ENCODE assay signal across 1 cellular context in genomic region chr5:14664270-14665109, GRCh38.
A peak's percentile ranks its signal among the peaks of the same experiment; 100 is the strongest.
TF ChIP-seq lines count a peak whose summit lies in the region.

TSS of gene OTULIN (plus strand) at chr5:14664718. CDS start at chr5:14664826, 108 bp downstream.

TF ChIP-seq in HepG2, 621 proteins besides CTCF, POLR2A, EP300 and RAD21 (continued from another document and continues in another):
- TF ChIP-seq GATA4 (IDR thresholded peaks at IDR 0.05; ENCODE audit: borderline replicate concordance, low read depth) (peak; percentile 72; the same call in 1 of the 2 replicates), MLXIP (CRISPR knock-in tag; IDR thresholded peaks at IDR 0.05; ENCODE audit: borderline replicate concordance) (no peak), ZNF883 (CRISPR knock-in tag; IDR thresholded peaks at IDR 0.05; ENCODE audit: not compliant biosample characterization) (peak; percentile 85), ZBED4 (CRISPR knock-in tag; IDR thresholded peaks at IDR 0.05; ENCODE audit: borderline replicate concordance) (0 out of 2 replicates have a peak, but pooled peaks have one; percentile 47), SAP130 (CRISPR knock-in tag; IDR thresholded peaks at IDR 0.05; ENCODE audit: low read depth) (peak; percentile 85), TGIF2 (CRISPR knock-in tag; IDR thresholded peaks at IDR 0.05) (peak; percentile 88), BRF2 (CRISPR knock-in tag; IDR thresholded peaks at IDR 0.05) (peak; percentile 79), ZBTB20 (CRISPR knock-in tag; IDR thresholded peaks at IDR 0.05; ENCODE audit: borderline replicate concordance, low read depth) (peak; percentile 59; the same call in 1 of the 2 replicates), ZUFSP (CRISPR knock-in tag; IDR thresholded peaks at IDR 0.05; ENCODE audit: borderline replicate concordance) (no peak), ZNF552 (CRISPR knock-in tag; IDR thresholded peaks at IDR 0.05; ENCODE audit: borderline replicate concordance) (peak; percentile 93; the same call in 1 of the 2 replicates), CREM (IDR thresholded peaks at IDR 0.05) (no peak), CREM (CRISPR knock-in tag; IDR thresholded peaks at IDR 0.05) (no peak), ZNF18 (CRISPR knock-in tag; IDR thresholded peaks at IDR 0.05; ENCODE audit: insufficient replicate concordance) (no peak), RERE (CRISPR knock-in tag; IDR thresholded peaks at IDR 0.05; ENCODE audit: low read depth) (no peak), LCORL (IDR thresholded peaks at IDR 0.05) (no peak), LCORL (CRISPR knock-in tag; IDR thresholded peaks at IDR 0.05) (peak; percentile 80), ZNF766 (CRISPR knock-in tag; IDR thresholded peaks at IDR 0.05; ENCODE audit: borderline replicate concordance) (peak; percentile 60; the same call in 1 of the 2 replicates), ZFP62 (CRISPR knock-in tag; IDR thresholded peaks at IDR 0.05) (no peak), BORCS8-MEF2B (CRISPR knock-in tag; IDR thresholded peaks at IDR 0.05) (peak; percentile 84; the same call in 1 of the 2 replicates), ZNF781 (CRISPR knock-in tag; IDR thresholded peaks at IDR 0.05; ENCODE audit: borderline replicate concordance, not compliant biosample characterization) (peak; percentile 74), PHF21A (CRISPR knock-in tag; IDR thresholded peaks at IDR 0.05) (0 out of 2 replicates have a peak, but pooled peaks have one; percentile 39), ZNF333 (CRISPR knock-in tag; IDR thresholded peaks at IDR 0.05; ENCODE audit: borderline replicate concordance) (0 out of 2 replicates have a peak, but pooled peaks have one; percentile 54), ZNF263 (CRISPR knock-in tag; IDR thresholded peaks at IDR 0.05) (peak; percentile 47; the same call in 1 of the 2 replicates), ZNF777 (CRISPR knock-in tag; IDR thresholded peaks at IDR 0.05) (peak; percentile 95), ATF4 (CRISPR knock-in tag; IDR thresholded peaks at IDR 0.05) (0 out of 4 replicates have a peak, but pooled peaks of 1 of the 2 experiments have one; percentile 24), ZNF264 (CRISPR knock-in tag; IDR thresholded peaks at IDR 0.05) (peak; percentile 33; the same call in 1 of the 2 replicates), ZNF430 (CRISPR knock-in tag; IDR thresholded peaks at IDR 0.05) (peak; percentile 86), XRCC5 (optimal IDR thresholded peaks at IDR 0.05; ENCODE audit: low read length) (peak; percentile 67), MXD1 (CRISPR knock-in tag; IDR thresholded peaks at IDR 0.05) (peak; percentile 95), ZNF280B (CRISPR knock-in tag; IDR thresholded peaks at IDR 0.05; ENCODE audit: borderline replicate concordance) (peak; percentile 95), FOXP4 (CRISPR knock-in tag; IDR thresholded peaks at IDR 0.05) (peak; percentile 58)
